In the genomic region with DNA sequence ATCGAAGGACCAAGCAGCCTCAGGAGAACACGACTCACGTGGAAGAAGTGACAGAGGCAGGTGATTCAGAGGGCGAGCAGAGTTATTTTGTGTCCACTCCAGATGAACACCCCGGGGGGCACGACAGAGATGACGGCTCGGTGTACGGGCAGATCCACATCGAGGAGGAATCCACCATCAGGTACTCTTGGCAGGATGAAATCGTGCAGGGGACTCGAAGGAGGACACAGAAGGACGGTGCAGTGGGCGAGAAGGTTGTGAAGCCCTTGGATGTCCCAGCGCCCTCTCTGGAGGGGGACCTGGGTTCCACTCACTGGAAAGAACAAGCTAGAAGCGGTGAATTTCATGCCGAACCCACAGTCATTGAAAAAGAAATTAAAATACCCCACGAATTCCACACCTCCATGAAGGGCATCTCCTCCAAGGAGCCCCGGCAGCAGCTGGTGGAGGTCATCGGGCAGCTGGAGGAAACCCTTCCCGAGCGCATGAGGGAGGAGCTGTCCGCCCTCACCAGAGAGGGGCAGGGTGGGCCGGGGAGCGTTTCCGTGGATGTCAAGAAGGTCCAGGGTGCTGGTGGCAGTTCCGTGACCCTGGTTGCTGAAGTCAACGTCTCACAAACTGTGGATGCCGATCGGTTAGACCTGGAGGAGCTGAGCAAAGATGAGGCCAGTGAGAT, we compare ENCODE assay signal across 17 cellular contexts. TPM values are rescaled to one million over a fixed set of nuclear protein-coding genes. Genes with fewer than 3 reads are reported as not detected.
DNase-seq lines count a peak whose midpoint lies in the region; ATAC-seq, FAIRE-seq and TF ChIP-seq lines count a peak whose summit lies in the region.
"Had no signal": no experiment of that assay in that cellular context is flagged by ENCODE, and none has a peak within 500 bp of the region (broad histone marks: within the 10 kb centered on the region; RNA-seq: fewer than 3 reads in every experiment).

No MANE protein-coding gene starts in this region.

- no peak overlapping the region for H3K14ac ChIP-seq in H1 (ENCODE audit: insufficient read length)

- H3K36me3 ChIP-seq in astrocyte (ENCODE audit: insufficient read depth, low read length) (no peaks in the 10 kb centered on the region), H1 (ENCODE audit: control insufficient read depth in 2 of 4, insufficient read depth in 4 of 4, low read length in 3 of 4) (no peaks in the 10 kb centered on the region), lower lobe of right lung (no peaks in the 10 kb centered on the region), sigmoid colon (peaks cover 35 to 97% (median 55%) of the 10 kb centered on the region in 4 donors)

- ATAC-seq in lower lobe of right lung, result no peak
- ATAC-seq in HG02973 (IDR thresholded peaks at IDR 0.05; ENCODE audit: unreplicated experiment), result no peak
- ATAC-seq in HG03432 (IDR thresholded peaks at IDR 0.05; ENCODE audit: unreplicated experiment), result no peak

- peak overlapping the region; percentile 62 for H3K4me2 ChIP-seq in astrocyte (ENCODE audit: low read length)
- H3K4me2 ChIP-seq in H1 (ENCODE audit: insufficient read depth in 1 of 2, low read depth in 2 of 2, low read length in 2 of 2), result no peak overlapping the region

- H3K9me3 ChIP-seq in astrocyte (ENCODE audit: insufficient read depth, low read depth, low read length) (no peaks in the 10 kb centered on the region), H1 (ENCODE audit: insufficient read depth in 2 of 2, low read depth in 1 of 2, low read length in 1 of 2) (no peaks in the 10 kb centered on the region), lower lobe of right lung (no peaks in the 10 kb centered on the region), sigmoid colon (no peaks in the 10 kb centered on the region)

- no peak overlapping the region for H2AFZ ChIP-seq in astrocyte (ENCODE audit: low read depth, low read length)
- H2AFZ ChIP-seq in H1 (ENCODE audit: low read length), result no peak overlapping the region
- H2AFZ ChIP-seq: GM23248 had no signal

- DNase-seq in astrocyte (ENCODE audit: low read depth), result no peak
- DNase-seq in H1 (ENCODE audit: low read depth in 1 of 2, low spot score in 2 of 2), result no peak
- DNase-seq in lower lobe of right lung, result peak; percentile 37
- peak; percentile 64 for DNase-seq in sigmoid colon
- no peak for DNase-seq in NCI-H524 treated with DMSO at 0.1 percent for 48 hours (lab: John Stamatoyannopoulos, UW)
- DNase-seq: CD4-positive, alpha-beta memory T cell; GM23248; MM.1S; NCI-H1105 treated with DMSO at 0.1 percent for 48 hours; NCI-H187; NCI-H446; NCI-H748 treated with DMSO at 0.1 percent for 48 hours; Right ventricle myocardium superior had no signal

- peaks cover 24% of the 10 kb centered on the region for H3K4me1 Mint-ChIP-seq in astrocyte (ENCODE audit: low read depth, unreplicated experiment)

- H3K9me3 Mint-ChIP-seq in astrocyte (ENCODE audit: unreplicated experiment), result no peaks in the 10 kb centered on the region
- H3K9me3 Mint-ChIP-seq: CD4-positive, alpha-beta memory T cell had no signal

- no peak overlapping the region for H2BK20ac ChIP-seq in H1 (ENCODE audit: low read length)

- no peak overlapping the region for H3K18ac ChIP-seq in H1 (ENCODE audit: extremely low read depth, low read length)

- no peaks in the 10 kb centered on the region for H4K20me1 ChIP-seq in astrocyte (ENCODE audit: insufficient read depth, low read length)
- H4K20me1 ChIP-seq in H1 (replicated peaks in 1 of 2; ENCODE audit: control insufficient read depth in 1 of 2, insufficient read depth in 2 of 2, low read length in 2 of 2), result no peaks in the 10 kb centered on the region

- H2BK15ac ChIP-seq in H1 (ENCODE audit: low read length), result no peak overlapping the region

- H4K91ac ChIP-seq in H1 (replicated peaks; ENCODE audit: insufficient read length, low read length), result no peak overlapping the region

- no peak overlapping the region for H3K23ac ChIP-seq in H1 (ENCODE audit: insufficient read length)

- H3K27ac ChIP-seq in astrocyte (ENCODE audit: low read depth, low read length) (no peak overlapping the region), H1 (ENCODE audit: low read depth, low read length) (no peak overlapping the region), lower lobe of right lung (no peak overlapping the region), sigmoid colon (peak overlapping the region; percentile 90 to 100 (median 96))
- H3K27ac ChIP-seq: GM23248 had no signal

- H3K79me2 ChIP-seq in astrocyte (ENCODE audit: insufficient read depth, low read length) (no peaks in the 10 kb centered on the region), H1 (ENCODE audit: control insufficient read depth in 1 of 2, insufficient read depth in 2 of 2, low read length in 2 of 2) (no peaks in the 10 kb centered on the region)

- peaks cover 25% of the 10 kb centered on the region for H3K4me1 ChIP-seq in astrocyte (ENCODE audit: insufficient read depth, low read length)
- H3K4me1 ChIP-seq in H1 (replicated peaks in 1 of 4; ENCODE audit: control insufficient read depth in 3 of 4, insufficient read depth in 4 of 4, low read length in 3 of 4), result peaks cover 0 to 3% (median 0%) of the 10 kb centered on the region in 4 experiments; a peak in 1 of 7 replicates
- no peaks in the 10 kb centered on the region for H3K4me1 ChIP-seq in lower lobe of right lung
- peaks cover 0 to 100% (median 99%) of the 10 kb centered on the region in 4 donors for H3K4me1 ChIP-seq in sigmoid colon

- no peak overlapping the region for H2AK5ac ChIP-seq in H1 (ENCODE audit: low read depth, low read length)

- H3K9ac ChIP-seq in astrocyte (ENCODE audit: low read length), result no peak overlapping the region
- H3K9ac ChIP-seq in H1 (replicated peaks in 1 of 4; ENCODE audit: extremely low read depth in 1 of 4, low read depth in 3 of 4, low read length in 3 of 4), result no peak overlapping the region
- H3K9ac ChIP-seq: GM23248 had no signal

- TF ChIP-seq CTCF in astrocyte (IDR thresholded peaks at IDR 0.05; ENCODE audit: insufficient read depth, low read depth, low read length) (no peak), H1 (IDR thresholded peaks at IDR 0.05; ENCODE audit: control extremely low read depth in 1 of 3, insufficient read depth in 1 of 3, low read depth in 1 of 3, low read length in 3 of 3) (no peak), lower lobe of right lung (IDR thresholded peaks at IDR 0.05) (no peak), sigmoid colon (IDR thresholded peaks at IDR 0.05) (no peak)

- no peak overlapping the region for H3K4ac ChIP-seq in H1 (replicated peaks; ENCODE audit: insufficient read length, low read depth, low read length)

- H4K5ac ChIP-seq in H1 (ENCODE audit: insufficient read length, low read depth, low read length), result no peak overlapping the region

- H3K27ac Mint-ChIP-seq in astrocyte (ENCODE audit: unreplicated experiment), result no peak overlapping the region
- H3K27ac Mint-ChIP-seq: B cell had no signal

- no peak for TF ChIP-seq POLR2A in H1 (IDR thresholded peaks at IDR 0.05; ENCODE audit: control extremely low read depth in 1 of 2, low read depth in 2 of 2, low read length in 2 of 2)
- TF ChIP-seq POLR2A in sigmoid colon (IDR thresholded peaks at IDR 0.05), result no peak

- WGBS in H1 (ENCODE audit: extremely low coverage in 1 of 2, insufficient coverage in 1 of 2, insufficient read length in 1 of 2, insufficient replicate concordance in 2 of 2, low coverage in 1 of 2, low lambda C conversion rate in 2 of 2, missing lambda C conversion rate in 1 of 2), 2 experiments, result 93% methylated on average over 29 of the region's 30 CpGs; no CpG with 5 or more reads in 1 of the 2 experiments
- WGBS in sigmoid colon, 2 donors, result 96% methylated on average over 30 of the region's 30 CpGs

- no peak overlapping the region for H3K4me3 ChIP-seq in astrocyte (ENCODE audit: insufficient read depth, low read depth, low read length)
- H3K4me3 ChIP-seq in H1 (ENCODE audit: extremely low read depth in 1 of 4, insufficient read depth in 2 of 4, low read depth in 3 of 4, low read length in 4 of 4), result no peak overlapping the region
- H3K4me3 ChIP-seq in lower lobe of right lung, result no peak overlapping the region
- no peak overlapping the region for H3K4me3 ChIP-seq in sigmoid colon
- H3K4me3 ChIP-seq: GM23248 had no signal

- no peak overlapping the region for H2BK120ac ChIP-seq in H1 (replicated peaks; ENCODE audit: low read depth, low read length)

- CTCF ChIA-PET in H1 (lab: Charles Lee; ENCODE audit: partially characterized antibody), result interaction anchor here (0.6 to 3.5 kb wide), 4 partner anchors 12 to 626 kb away, joined by 4 to 11 read pairs (median 6); partner anchors contain the start of gene SYNM

- intact Hi-C loops in lower lobe of right lung (cut with DNase I) (no loop called here), sigmoid colon (cut with DNase I) (loop anchor here (5.0 kb wide), 1 partner anchor 36 kb away; no protein-coding TSS in a partner anchor)

- no peaks in the 10 kb centered on the region for H3K23me2 ChIP-seq in H1 (ENCODE audit: low read depth, low read length)

- H3K36me3 Mint-ChIP-seq in astrocyte (ENCODE audit: low read depth, unreplicated experiment), result peaks cover 45% of the 10 kb centered on the region
- H3K36me3 Mint-ChIP-seq: CD4-positive, alpha-beta memory T cell had no signal

- no peak for TF ChIP-seq RAD21 in H1 (IDR thresholded peaks at IDR 0.05 in 1 of 2, conservative IDR thresholded peaks at IDR 0.05 in 1 of 2; ENCODE audit: low read depth in 2 of 2, low read length in 2 of 2)

- FAIRE-seq in astrocyte (lab: Jason Lieb, UNC) (no peak), H1 (lab: Jason Lieb, UNC) (no peak)
- FAIRE-seq: D721Med had no signal

- no peak overlapping the region for H2BK12ac ChIP-seq in H1 (ENCODE audit: low read depth, low read length)

- no peak overlapping the region for H3K4me3 Mint-ChIP-seq in astrocyte (ENCODE audit: unreplicated experiment)
- H3K4me3 Mint-ChIP-seq: B cell had no signal

- H3K27me3 ChIP-seq in astrocyte (ENCODE audit: insufficient read depth, low read length) (no peaks in the 10 kb centered on the region), H1 (replicated peaks in 1 of 4; ENCODE audit: control insufficient read depth in 3 of 4, extremely low read depth in 1 of 4, insufficient read depth in 3 of 4, low read length in 3 of 4) (no peaks in the 10 kb centered on the region), lower lobe of right lung (ENCODE audit: low read depth) (no peaks in the 10 kb centered on the region), sigmoid colon (no peaks in the 10 kb centered on the region)

- H3K79me1 ChIP-seq in H1 (ENCODE audit: low read depth, low read length), result no peaks in the 10 kb centered on the region

- TF ChIP-seq EP300 in H1 (IDR thresholded peaks at IDR 0.05; ENCODE audit: borderline replicate concordance in 1 of 2, low read depth in 2 of 2, low read length in 2 of 2) (no peak), sigmoid colon (IDR thresholded peaks at IDR 0.05) (no peak)

- no peaks in the 10 kb centered on the region for H3K27me3 Mint-ChIP-seq in astrocyte (ENCODE audit: low read depth, unreplicated experiment)
- H3K27me3 Mint-ChIP-seq: CD4-positive, alpha-beta memory T cell had no signal

- POLR2A ChIA-PET in H1 (lab: Charles Lee; ENCODE audit: partially characterized antibody), result no interaction called here

- no peak overlapping the region for H2BK5ac ChIP-seq in H1 (ENCODE audit: low read depth, low read length)

- peak overlapping the region; percentile 15; the same call in 1 of the 2 replicates for H4K8ac ChIP-seq in H1 (ENCODE audit: extremely low read depth, insufficient read depth, low read length)

- H3K56ac ChIP-seq in H1 (replicated peaks; ENCODE audit: insufficient read length, low read depth, low read length), result no peak overlapping the region

RNA-seq across cellular contexts. Expression of gene SYNM, which starts 26.0 kb away (rescaled TPM):
- total RNA-seq in astrocyte, result 9.7 and 10.1 TPM in 2 replicates
- 2.0 and 2.2 TPM in 2 replicates for total RNA-seq in H1 (2021; fragmentation: NEBNext Ultra II Directional; extraction: Animal tissue kit (Norgen Biotek cat#: 25700))
- polyA plus RNA-seq in H1 (2011; rRNA removed), result 0.67 and 0.89 TPM in 2 replicates
- 0.85 TPM for polyA plus RNA-seq in H1 (2011; cell fraction: cytosol; rRNA removed)
- 2.4 TPM for polyA plus RNA-seq in H1 (2011; cell fraction: nucleus; rRNA removed)
- polyA plus RNA-seq in H1 (2012, experiment 1 of 2), result 1.9 to 2.2 TPM (median 2.1 TPM) in 4 replicates
- polyA plus RNA-seq in H1 (2012, experiment 2 of 2), result 0.31 TPM
- 1.0 TPM for polyA plus RNA-seq in H1 (2013, experiment 1 of 2)
- 0.98 TPM for polyA plus RNA-seq in H1 (2013, experiment 2 of 2)
- 0.95 and 1.4 TPM in 2 replicates for polyA minus RNA-seq in H1 (2011; rRNA and poly(A)+ RNA removed)
- polyA minus RNA-seq in H1 (2011; cell fraction: cytosol; rRNA and poly(A)+ RNA removed), result 1.1 TPM
- 1.7 TPM for polyA minus RNA-seq in H1 (2011; cell fraction: nucleus; rRNA and poly(A)+ RNA removed)
- total RNA-seq in lower lobe of right lung, result 26.8 TPM
- total RNA-seq in sigmoid colon, result 1,000 to 10,000 TPM in 3 of 4 donors, 100 to 1,000 TPM in 1; 731 to 1,357 (median 1,117) TPM
- polyA plus RNA-seq in sigmoid colon, result 10 to 100 TPM in 1 of 3 donors, 1 to 10 TPM in 1, under 1 TPM in 1; 0.69 to 31.9 (median 9.0) TPM

Comparison
In these comparisons a context has a peak if more than half of its experiments do, and no peak if none do; other contexts are left out.
1. DNase-seq: peak in lower lobe of right lung (single experiment) and sigmoid colon (single experiment); none in astrocyte (single experiment), H1 (0 of 2) and NCI-H524 treated with DMSO at 0.1 percent for 48 hours (single experiment).
2. H3K27ac ChIP-seq: peak in sigmoid colon (4 of 4); none in astrocyte (single experiment), H1 (single experiment) and lower lobe of right lung (single experiment).
3. RNA of gene SYNM, which starts 26.0 kb away (total RNA-seq): 731 to 1,357 TPM in sigmoid colon; 26.8 TPM in lower lobe of right lung (single experiment), 9.7 to 10.1 TPM in astrocyte and 2.0 to 2.2 TPM in H1; every median in the first group is over 10 times any median in the second.